Comparison of ENCODE assay signal across 11 cellular contexts in genomic region chr11:133828861-133829260, GRCh38. TPM values are rescaled to one million over a fixed set of nuclear protein-coding genes. Genes with fewer than 3 reads are reported as not detected.
"Had no signal": no experiment of that assay in that cellular context is flagged by ENCODE, and none has a peak within 500 bp of the region (broad histone marks: within the 10 kb centered on the region; RNA-seq: fewer than 3 reads in every experiment).

No MANE protein-coding gene starts in this region.

- DNase-seq: GM23248, GOT3, H7, HFFc6 had no signal

- H3K4me1 ChIP-seq: HAP-1 had no signal

- ATAC-seq: HCT116, HepG2 had no signal

- H2AFZ ChIP-seq: GM23248 had no signal

- H3K4me1 Mint-ChIP-seq: IgD-negative memory B cell had no signal

- H3K4me3 ChIP-seq: GM23248, HAP-1 had no signal

- H3K27ac ChIP-seq: GM23248, HL-60 had no signal

- H3K9ac ChIP-seq: GM23248 had no signal

- H3K9me3 ChIP-seq: HAP-1 had no signal

- H3K4me3 Mint-ChIP-seq: HFFc6, IgD-negative memory B cell had no signal

- H3K36me3 Mint-ChIP-seq: IgD-negative memory B cell had no signal

- H3K36me3 ChIP-seq: HAP-1 had no signal

- H3K27ac Mint-ChIP-seq: HFFc6 had no signal

RNA-seq across cellular contexts. Expression of gene SPATA19, which starts 16.5 kb away (rescaled TPM):
- total RNA-seq: GM23248, H4, H7, HepG2, HFFc6, HT1080 had no signal
